In the genomic region with DNA sequence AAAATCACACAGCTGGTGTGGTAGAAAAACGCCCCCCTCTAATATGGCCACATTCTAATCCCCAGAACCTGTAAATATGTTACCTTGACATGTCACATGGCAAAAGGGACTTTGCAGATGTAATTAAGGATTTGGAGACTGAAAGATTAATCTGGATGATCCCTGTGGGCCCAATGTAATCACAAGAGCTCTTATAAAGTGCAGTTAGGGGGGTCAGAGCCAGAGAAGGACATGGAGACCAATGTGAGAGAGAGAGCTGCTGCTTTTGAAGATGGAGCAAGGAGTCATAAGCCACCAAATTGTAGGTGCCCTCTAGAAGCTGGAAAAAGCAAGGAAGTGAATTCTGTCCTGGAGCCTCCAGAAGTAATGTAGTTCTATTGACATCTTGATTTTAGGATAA, we compare ENCODE assay signal across 27 cellular contexts.
"Had no signal": no experiment of that assay in that cellular context is flagged by ENCODE, and none has a peak within 500 bp of the region (broad histone marks: within the 10 kb centered on the region; RNA-seq: fewer than 3 reads in every experiment).

No MANE protein-coding gene starts in this region.

- H3K27me3 ChIP-seq: left lung, pancreas, spleen, tibial artery, uterus had no signal

- H3K9me3 ChIP-seq: left lung, lower lobe of right lung, pancreas, prostate gland, spleen, suprapubic skin, thoracic aorta, tibial artery, uterus had no signal

- H3K4me1 ChIP-seq: left lung, lower lobe of right lung, prostate gland, spleen, suprapubic skin, tibial artery, uterus had no signal

- H3K4me3 ChIP-seq: left lung, lower lobe of right lung, pancreas, prostate gland, skin epidermis, spleen, suprapubic skin, thoracic aorta, tibial artery, uterus had no signal

- H3K4me1 Mint-ChIP-seq: immature natural killer cell; naive thymus-derived CD8-positive, alpha-beta T cell; stimulated activated effector memory CD8-positive, alpha-beta T cell treated with anti-CD3 and anti-CD28 coated beads, Interleukin-12 subunit alpha, Interleukin-12 subunit beta, amount 100 ng/mL, for 72 hours had no signal

- H3K36me3 ChIP-seq: left lung, lower lobe of right lung, pancreas, prostate gland, spleen, suprapubic skin, thoracic aorta, tibial artery, uterus had no signal

- H3K4me3 Mint-ChIP-seq: immature natural killer cell; naive thymus-derived CD8-positive, alpha-beta T cell; nephron; neural crest cell; stimulated activated effector memory CD8-positive, alpha-beta T cell treated with anti-CD3 and anti-CD28 coated beads, Interleukin-12 subunit alpha, Interleukin-12 subunit beta, amount 100 ng/mL, for 72 hours; stimulated activated naive CD8-positive, alpha-beta T cell treated with anti-CD3 and anti-CD28 coated beads, Interleukin-15, Interleukin-2, amounts not matched to agents 100 ng/mL and 50 ng/mL, for 24 hours had no signal

- H3K9me3 Mint-ChIP-seq: naive thymus-derived CD8-positive, alpha-beta T cell; nephron; neural crest cell; stimulated activated effector memory CD8-positive, alpha-beta T cell treated with anti-CD3 and anti-CD28 coated beads, Interleukin-12 subunit alpha, Interleukin-12 subunit beta, amount 100 ng/mL, for 72 hours; stimulated activated naive CD8-positive, alpha-beta T cell treated with anti-CD3 and anti-CD28 coated beads, Interleukin-15, Interleukin-2, amounts not matched to agents 100 ng/mL and 50 ng/mL, for 24 hours had no signal

- H3K27ac Mint-ChIP-seq: immature natural killer cell; naive thymus-derived CD8-positive, alpha-beta T cell; nephron; stimulated activated effector memory CD8-positive, alpha-beta T cell treated with anti-CD3 and anti-CD28 coated beads, Interleukin-12 subunit alpha, Interleukin-12 subunit beta, amount 100 ng/mL, for 72 hours; stimulated activated naive CD8-positive, alpha-beta T cell treated with anti-CD3 and anti-CD28 coated beads, Interleukin-15, Interleukin-2, amounts not matched to agents 100 ng/mL and 50 ng/mL, for 24 hours had no signal

- DNase-seq: immature natural killer cell; kidney; left colon; left lung; lower lobe of right lung; mammary epithelial cell; mesenchymal stem cell; naive thymus-derived CD8-positive, alpha-beta T cell; nucleus accumbens; pancreas; posterior cingulate gyrus; retina; right cardiac atrium; spleen; stimulated activated CD4-positive, alpha-beta T cell treated with anti-CD3 and anti-CD28 coated beads, Interleukin-4, amount 100 ng/mL, for 24 hours; stimulated activated naive CD4-positive, alpha-beta T cell; tibial artery; trophoblast cell; uterus had no signal

- H3K36me3 Mint-ChIP-seq: immature natural killer cell; naive thymus-derived CD8-positive, alpha-beta T cell; stimulated activated effector memory CD8-positive, alpha-beta T cell treated with anti-CD3 and anti-CD28 coated beads, Interleukin-12 subunit alpha, Interleukin-12 subunit beta, amount 100 ng/mL, for 72 hours had no signal

- H3K27ac ChIP-seq: left lung, lower lobe of right lung, pancreas, prostate gland, skin epidermis, spleen, suprapubic skin, thoracic aorta, tibial artery, uterus had no signal
